8 cellular contexts compared by ENCODE assay signal in genomic region chr2:32164254-32164653, GRCh38. TPM values are rescaled to one million over a fixed set of nuclear protein-coding genes. Genes with fewer than 3 reads are reported as not detected.
DNase-seq lines count a peak whose midpoint lies in the region; ATAC-seq, FAIRE-seq and TF ChIP-seq lines count a peak whose summit lies in the region.
"Not testable (repeated sequence)": the region's sequence is repeated elsewhere in the genome, so short reads cannot be mapped to it uniquely, and the experiment has no call there.

No MANE protein-coding gene starts in this region.

- FAIRE-seq in A549 (lab: Jason Lieb, UNC), result not testable (repeated sequence)

- peaks cover 20% of the 10 kb centered on the region for H3K36me3 Mint-ChIP-seq in T-helper 1 cell treated with Interleukin-12 subunit alpha and Interleukin-12 subunit beta and Interleukin-4 antibody, amounts not matched to agents 30 μg/mL and 1 μg/mL, for 36 hours (ENCODE audit: low read depth)
- H3K36me3 Mint-ChIP-seq in activated T-helper 17 cell treated with anti-CD3 and anti-CD28 coated beads, Interleukin-2, amount 50 U/mL, for 72 hours (ENCODE audit: low read depth), result peaks cover 28% of the 10 kb centered on the region

- H3K9me3 ChIP-seq in A549; Loucy (ENCODE audit: insufficient read depth, low read depth, low read length); colonic mucosa; iPS-18a (ENCODE audit: control insufficient read depth, low read depth, low read length); neutrophil: not testable (repeated sequence)

- H3K27me3 Mint-ChIP-seq in T-helper 1 cell treated with Interleukin-12 subunit alpha and Interleukin-12 subunit beta and Interleukin-4 antibody, amounts not matched to agents 30 μg/mL and 1 μg/mL, for 36 hours (ENCODE audit: low read depth); activated T-helper 17 cell treated with anti-CD3 and anti-CD28 coated beads, Interleukin-2, amount 50 U/mL, for 72 hours: not testable (repeated sequence)

- H3K27ac ChIP-seq in A549 (peak overlapping the region in 1 of 2 experiments; percentile 89; a peak in 3 of 6 replicates), neutrophil (peak overlapping the region; percentile 87)
- not testable (repeated sequence) for H3K27ac ChIP-seq in colonic mucosa; iPS-18a (ENCODE audit: low read length)

- CTCF ChIA-PET in A549 (lab: Yijun Ruan, JAX), result not testable (repeated sequence)

- WGBS in A549 (ENCODE audit: missing lambda C conversion rate), result 86% methylated on average over 10 of the region's 10 CpGs

- intact Hi-C loops in colonic mucosa (cut with DNase I), result loop anchor here (10.0 kb wide), 1 partner anchor 111 kb away; the partner anchor contains the start of gene YIPF4

- H3K4me1 ChIP-seq in A549; colonic mucosa; iPS-18a (ENCODE audit: control insufficient read depth, low read depth, low read length): not testable (repeated sequence)
- H3K4me1 ChIP-seq in Loucy (ENCODE audit: insufficient read depth, low read length, poor library complexity, severe bottlenecking) (peaks cover 20% of the 10 kb centered on the region), neutrophil (ENCODE audit: control insufficient read depth in 1 of 2, insufficient read depth in 1 of 2, low read depth in 1 of 2, low read length in 1 of 2) (peaks cover 49 to 51% of the 10 kb centered on the region in 2 experiments)

- POLR2A ChIA-PET in A549 (lab: Yijun Ruan, JAX), result interaction anchor here (2.8 kb wide), 1 partner anchor 101 kb away, joined by 53 read pairs; the partner anchor contains the start of gene SPAST

- not testable (repeated sequence) for TF ChIP-seq POLR2A in A549 (IDR thresholded peaks at IDR 0.05; ENCODE audit: low read length)

- peaks cover 34% of the 10 kb centered on the region for H3K79me2 ChIP-seq in Loucy (ENCODE audit: insufficient read depth, low read length)

- peaks cover 26% of the 10 kb centered on the region for H3K4me1 Mint-ChIP-seq in T-helper 1 cell treated with Interleukin-12 subunit alpha and Interleukin-12 subunit beta and Interleukin-4 antibody, amounts not matched to agents 30 μg/mL and 1 μg/mL, for 36 hours (ENCODE audit: low read depth)
- peaks cover 24% of the 10 kb centered on the region for H3K4me1 Mint-ChIP-seq in activated T-helper 17 cell treated with anti-CD3 and anti-CD28 coated beads, Interleukin-2, amount 50 U/mL, for 72 hours

- H3K4me2 ChIP-seq in A549 (peak overlapping the region; percentile 65), Loucy (ENCODE audit: low read depth, low read length, poor library complexity, severe bottlenecking) (peak overlapping the region; percentile 95)

- peak overlapping the region; percentile 75 for H3K4me3 ChIP-seq in A549
- H3K4me3 ChIP-seq in GM12864 (ENCODE audit: low read depth, low read length), result peak overlapping the region; percentile 60; the same call in 1 of the 2 replicates
- peak overlapping the region; percentile 80 for H3K4me3 ChIP-seq in Loucy (ENCODE audit: low read length, poor library complexity, severe bottlenecking)
- H3K4me3 ChIP-seq in colonic mucosa, result peak overlapping the region; percentile 73
- peak overlapping the region; percentile 72 for H3K4me3 ChIP-seq in iPS-18a (ENCODE audit: low read length)
- H3K4me3 ChIP-seq in neutrophil (ENCODE audit: low read depth in 1 of 2, low read length in 1 of 2), result peak overlapping the region in 1 of 2 experiments; percentile 98

- not testable (repeated sequence) for H3K9me2 ChIP-seq in Loucy (replicated peaks; ENCODE audit: low read depth, low read length)

- not testable (repeated sequence) for TF ChIP-seq RAD21 in A549 (conservative IDR thresholded peaks at IDR 0.05 in 1 of 2, IDR thresholded peaks at IDR 0.05 in 1 of 2)

- ATAC-seq in A549; activated T-helper 17 cell treated with anti-CD3 and anti-CD28 coated beads, Interleukin-2, amount 50 U/mL, for 72 hours (replicated peaks): not testable (repeated sequence)

- not testable (repeated sequence) for H2AFZ ChIP-seq in Loucy (ENCODE audit: low read length)

- not testable (repeated sequence) for H3F3A ChIP-seq in Loucy (ENCODE audit: low read depth)

- peak overlapping the region; percentile 13 for H3K27ac Mint-ChIP-seq in T-helper 1 cell treated with Interleukin-12 subunit alpha and Interleukin-12 subunit beta and Interleukin-4 antibody, amounts not matched to agents 30 μg/mL and 1 μg/mL, for 36 hours
- H3K27ac Mint-ChIP-seq in activated T-helper 17 cell treated with anti-CD3 and anti-CD28 coated beads, Interleukin-2, amount 50 U/mL, for 72 hours, result peak overlapping the region; percentile 50

- peak overlapping the region; percentile 99 for H3K4me3 Mint-ChIP-seq in T-helper 1 cell treated with Interleukin-12 subunit alpha and Interleukin-12 subunit beta and Interleukin-4 antibody, amounts not matched to agents 30 μg/mL and 1 μg/mL, for 36 hours
- peak overlapping the region; percentile 100 for H3K4me3 Mint-ChIP-seq in activated T-helper 17 cell treated with anti-CD3 and anti-CD28 coated beads, Interleukin-2, amount 50 U/mL, for 72 hours

- not testable (repeated sequence) for DNase-seq in A549 (ENCODE audit: low read depth in 1 of 2, low spot score in 1 of 2); GM12864 (ENCODE audit: low read depth); colonic mucosa

- not testable (repeated sequence) for H4K20me1 ChIP-seq in Loucy (ENCODE audit: insufficient read depth, low read length, poor library complexity, severe bottlenecking)

- H3K9me3 Mint-ChIP-seq in T-helper 1 cell treated with Interleukin-12 subunit alpha and Interleukin-12 subunit beta and Interleukin-4 antibody, amounts not matched to agents 30 μg/mL and 1 μg/mL, for 36 hours; activated T-helper 17 cell treated with anti-CD3 and anti-CD28 coated beads, Interleukin-2, amount 50 U/mL, for 72 hours: not testable (repeated sequence)

- not testable (repeated sequence) for TF ChIP-seq CTCF in A549 (IDR thresholded peaks at IDR 0.05); GM12864 (IDR thresholded peaks at IDR 0.05; ENCODE audit: low read depth, low read length, missing control alignments); Loucy (conservative IDR thresholded peaks at IDR 0.05; ENCODE audit: low read length); colonic mucosa (IDR thresholded peaks at IDR 0.05); neutrophil (IDR thresholded peaks at IDR 0.05)

- not testable (repeated sequence) for H3K27me3 ChIP-seq in Loucy (ENCODE audit: insufficient read depth, low read length, poor library complexity, severe bottlenecking); colonic mucosa; iPS-18a (ENCODE audit: control insufficient read depth, insufficient read depth, low read length); neutrophil

- H3K9ac ChIP-seq in Loucy (ENCODE audit: low read depth, low read length, poor library complexity, severe bottlenecking); colonic mucosa (ENCODE audit: low read depth in 2 of 2, low read length in 2 of 2); iPS-18a (ENCODE audit: low read length): not testable (repeated sequence)

- not testable (repeated sequence) for TF ChIP-seq EP300 in A549 (IDR thresholded peaks at IDR 0.05)

- not testable (repeated sequence) for H3K36me3 ChIP-seq in Loucy (ENCODE audit: insufficient read depth, low read length); colonic mucosa; iPS-18a (ENCODE audit: control insufficient read depth, low read depth, low read length); neutrophil

RNA-seq across cellular contexts. Expression of gene SLC30A6, which starts 1.4 kb away (rescaled TPM):
- polyA plus RNA-seq in A549 (2011; rRNA removed) (54.0 and 69.5 TPM in 2 replicates), A549 (2017; fragmentation: RNase III; extraction: RNeasy Plus Mini Kit Qiagen cat#74134 plus additional on column Dnase treatment) (22.7 to 23.3 TPM (median 23.1 TPM) in 3 replicates)
- polyA plus RNA-seq in A549 (2012; cell fraction: cytosol; rRNA removed), result 11.2 and 12.2 TPM in 2 replicates
- 6.1 and 11.3 TPM in 2 replicates for polyA plus RNA-seq in A549 (2012; cell fraction: nucleus; rRNA removed)
- 33.9 and 37.4 TPM in 2 replicates for polyA minus RNA-seq in A549 (2011; rRNA and poly(A)+ RNA removed)
- 10 to 100 TPM; 22.2 to 22.3 TPM for total RNA-seq in activated T-helper 17 cell treated with anti-CD3 and anti-CD28 coated beads, Interleukin-2, amount 50 U/mL, for 72 hours
- 10 to 100 TPM; 17.9 to 23.4 TPM for total RNA-seq in colonic mucosa
